In the genomic region with DNA sequence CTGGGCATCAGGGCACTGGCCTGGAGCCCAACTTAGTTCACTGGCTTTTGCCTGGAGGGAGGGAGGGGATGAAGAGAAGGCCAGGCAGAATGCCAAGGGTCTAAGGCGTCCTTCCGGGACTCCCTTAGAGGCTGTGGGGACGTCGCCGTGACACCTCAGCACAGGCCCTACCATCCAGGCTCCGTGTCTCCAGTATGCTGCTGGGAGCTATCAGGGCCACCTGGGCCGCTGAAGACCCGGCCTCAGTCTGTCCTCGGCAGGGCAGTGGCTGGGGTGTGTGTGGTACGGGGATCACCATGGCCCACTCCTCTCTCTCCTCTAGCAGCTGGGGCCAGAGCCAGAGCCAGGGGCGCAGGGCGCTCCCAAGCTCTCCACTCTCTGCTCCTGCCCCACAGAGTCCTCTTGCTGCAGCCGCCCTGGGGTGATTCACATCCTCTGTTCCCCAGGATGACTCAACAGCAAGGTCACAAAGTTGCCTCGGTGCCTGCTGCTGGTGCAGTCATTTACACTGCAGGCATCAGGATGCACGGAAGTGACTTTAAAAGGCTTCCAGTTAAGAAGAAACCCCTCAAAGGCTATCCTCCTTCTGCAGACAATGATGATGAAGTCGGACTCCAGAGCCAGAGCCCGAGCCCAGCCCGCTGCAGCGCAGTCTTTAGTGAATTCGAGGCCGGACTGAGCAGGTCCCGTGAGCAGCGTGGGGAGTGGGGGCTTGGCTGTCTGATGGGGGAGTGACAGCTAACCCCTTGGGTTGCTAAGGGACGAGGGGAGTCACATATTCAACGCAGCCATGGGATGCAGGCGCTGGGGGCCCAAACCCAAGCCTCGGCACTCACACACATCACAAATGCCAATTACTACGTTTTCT, we compare ENCODE assay signal across 2 cellular contexts.
TF ChIP-seq lines count a peak whose summit lies in the region.

No MANE protein-coding gene starts in this region.

TF ChIP-seq in GM23338, 12 proteins besides CTCF, POLR2A, EP300 and RAD21:
- TF ChIP-seq ZNF114 (CRISPR knock-in tag; IDR thresholded peaks at IDR 0.05) (no peak), JUNB (IDR thresholded peaks at IDR 0.05; ENCODE audit: unreplicated experiment) (no peak), ETS1 (IDR thresholded peaks at IDR 0.05) (no peak), NANOG (IDR thresholded peaks at IDR 0.05; ENCODE audit: borderline replicate concordance) (no peak)
TF ChIP-seq in GM23338: peak in this region for 0.

TF ChIP-seq in H1, 55 proteins besides CTCF, POLR2A, EP300 and RAD21:
- TF ChIP-seq SIN3A (conservative IDR thresholded peaks at IDR 0.05 in 1 of 2, IDR thresholded peaks at IDR 0.05 in 1 of 2; ENCODE audit: low read depth in 1 of 2, low read length in 2 of 2) (no peak), USF2 (IDR thresholded peaks at IDR 0.05; ENCODE audit: low read length) (no peak), KDM4A (IDR thresholded peaks at IDR 0.05; ENCODE audit: low read depth, low read length, severe bottlenecking) (no peak), SP2 (IDR thresholded peaks at IDR 0.05; ENCODE audit: low read length) (no peak), RBBP5 (IDR thresholded peaks at IDR 0.05; ENCODE audit: borderline replicate concordance, low read depth, low read length) (no peak), TAF1 (IDR thresholded peaks at IDR 0.05; ENCODE audit: low read depth, low read length) (no peak)
